ENCODE assay signal across 14 cellular contexts in the genomic region with DNA sequence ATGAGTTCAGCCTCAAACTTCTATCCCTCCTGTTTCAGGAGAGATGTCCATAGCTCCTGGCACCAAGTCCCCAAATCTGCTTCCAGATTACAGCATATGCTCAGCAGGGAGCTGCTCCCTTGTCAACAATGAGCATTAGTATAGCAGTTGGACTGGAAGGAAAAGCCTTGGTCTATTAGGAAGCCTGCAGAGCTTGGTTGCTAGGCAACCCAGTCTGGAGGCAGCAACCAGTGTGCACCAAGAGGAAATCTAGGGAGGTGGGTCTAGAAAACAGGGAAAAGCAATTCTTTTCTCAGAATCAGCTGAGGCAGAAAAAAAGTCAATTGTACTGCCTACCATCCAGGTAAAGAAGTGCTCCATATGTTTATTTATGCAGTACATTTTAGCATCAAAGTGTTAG.
DNase-seq lines count a peak whose midpoint lies in the region; ATAC-seq, FAIRE-seq and TF ChIP-seq lines count a peak whose summit lies in the region.
"Had no signal": no experiment of that assay in that cellular context is flagged by ENCODE, and none has a peak within 500 bp of the region (broad histone marks: within the 10 kb centered on the region; RNA-seq: fewer than 3 reads in every experiment).

No MANE protein-coding gene starts in this region.

- DNase-seq in NCI-H1436 (lab: John Stamatoyannopoulos, UW), result peak; percentile 9
- peak; percentile 83 for DNase-seq in NCI-H2227 (lab: John Stamatoyannopoulos, UW; ENCODE audit: unreplicated experiment)
- peak in 7 of 10 donors; percentile 33 to 79 (median 53) for DNase-seq in dorsolateral prefrontal cortex
- DNase-seq in pancreas, result peak in 1 of 6 donors; percentile 2
- DNase-seq in activated CD4-positive, alpha-beta T cell treated with anti-CD3 and anti-CD28 coated beads for 4 hours, result no peak
- no peak for DNase-seq in foreskin melanocyte
- DNase-seq: Caco-2; naive B cell; PC-3; stimulated activated CD4-positive, alpha-beta T cell treated with anti-CD3 and anti-CD28 coated beads, Interleukin-15, amount 100 ng/mL, for 24 hours; T-helper 9 cell had no signal

- H3K36me3 ChIP-seq in pancreas, result no peaks in the 10 kb centered on the region

- TF ChIP-seq CTCF in dorsolateral prefrontal cortex (IDR thresholded peaks at IDR 0.05 in 54 of 56, conservative IDR thresholded peaks at IDR 0.05 in 2 of 56; ENCODE audit: low read depth in 1 of 56, partially characterized antibody in 56 of 56) (no peak), pancreas (IDR thresholded peaks at IDR 0.05) (no peak)

- peak overlapping the region in 10 of 59 donors; percentile 2 to 46 (median 24) for H3K27ac ChIP-seq in dorsolateral prefrontal cortex
- no peak overlapping the region for H3K27ac ChIP-seq in pancreas

- H3K9me3 ChIP-seq in pancreas, result no peaks in the 10 kb centered on the region
- H3K9me3 ChIP-seq: Caco-2 had no signal

- intact Hi-C loops in dorsolateral prefrontal cortex (cut with DNase I) (loop anchor here in 1 of 2 donors (5.0 kb wide), 1 partner anchor 858 kb away; the partner anchor contains the start of gene GRIA1), pancreas (cut with DNase I) (no loop called here)

- no peak for FAIRE-seq in pancreas (lab: Jason Lieb, UNC)
- FAIRE-seq: GM12878 had no signal

- no peak overlapping the region for H3K4me3 ChIP-seq in dorsolateral prefrontal cortex
- no peak overlapping the region for H3K4me3 ChIP-seq in pancreas
- H3K4me3 ChIP-seq: GM12878 had no signal

- H3K4me1 ChIP-seq in pancreas, result no peaks in the 10 kb centered on the region
- H3K4me1 ChIP-seq: Caco-2 had no signal

- ATAC-seq in pancreas (peak in 3 of 4 donors; percentile 30 to 79 (median 73)), GM19351 (IDR thresholded peaks at IDR 0.05; ENCODE audit: unreplicated experiment) (no peak), GM18517 (IDR thresholded peaks at IDR 0.05; ENCODE audit: unreplicated experiment) (no peak)
- ATAC-seq: GM12878, PC-3 had no signal

- H3K27me3 ChIP-seq in dorsolateral prefrontal cortex, result no peaks in the 10 kb centered on the region
- H3K27me3 ChIP-seq in pancreas, result no peaks in the 10 kb centered on the region

Comparison
In these comparisons a context has a peak if more than half of its experiments do, and no peak if none do; other contexts are left out.
1. DNase-seq: peak in NCI-H1436 (single experiment), NCI-H2227 (single experiment) and dorsolateral prefrontal cortex (7 of 10); none in activated CD4-positive, alpha-beta T cell treated with anti-CD3 and anti-CD28 coated beads for 4 hours (0 of 2) and foreskin melanocyte (single experiment).
2. ATAC-seq: peak in pancreas (3 of 4); none in GM19351 (single experiment) and GM18517 (single experiment).